In the genomic region with DNA sequence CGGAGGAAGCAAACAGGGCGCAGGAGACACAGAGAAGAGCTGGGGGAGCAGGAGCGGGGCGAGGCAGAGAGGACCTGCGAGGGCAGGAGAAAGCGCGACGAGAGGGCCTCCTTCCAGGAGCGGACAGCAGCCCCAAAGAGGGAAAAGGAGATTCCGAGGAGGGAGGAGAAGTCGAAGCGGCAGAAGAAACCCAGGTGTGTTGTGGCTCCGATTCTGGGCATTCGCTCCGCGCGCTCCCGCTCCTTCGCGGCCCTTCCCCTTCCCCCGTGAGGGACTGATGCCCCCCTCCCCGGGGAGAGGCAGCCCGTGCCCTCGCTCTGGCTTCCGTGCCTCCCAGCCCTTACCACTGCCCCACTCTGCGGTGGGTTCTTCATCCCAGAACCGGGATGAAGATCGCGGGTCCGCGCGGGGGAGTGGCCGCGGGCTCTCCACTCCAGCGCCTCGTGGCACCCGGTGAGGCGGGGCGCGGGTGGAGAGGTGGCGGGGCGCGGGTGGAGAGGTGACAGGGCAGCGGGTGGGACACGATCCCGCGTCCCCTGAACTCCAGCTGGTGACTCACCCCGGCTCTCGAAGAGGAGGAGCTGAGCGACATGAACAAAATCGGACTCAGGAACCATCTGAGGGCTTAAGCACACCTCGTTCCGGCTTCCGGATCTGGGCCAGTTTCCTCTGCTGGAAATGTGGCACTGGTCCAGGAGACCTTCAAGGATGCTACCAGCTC, we compare ENCODE assay signal across 2 cellular contexts.
TF ChIP-seq lines count a peak whose summit lies in the region.

No MANE protein-coding gene starts in this region.

TF ChIP-seq in A549, 52 proteins besides CTCF, POLR2A, EP300 and RAD21:
- TF ChIP-seq FOSL2 (IDR thresholded peaks at IDR 0.05) (no peak), FOSL2 (CRISPR knock-in tag; IDR thresholded peaks at IDR 0.05) (0 out of 2 replicates have a peak, but pooled peaks have one; percentile 8), ZFP36 (IDR thresholded peaks at IDR 0.05; ENCODE audit: borderline replicate concordance, partially characterized antibody) (no peak)
TF ChIP-seq in A549: peak in this region for 1.

TF ChIP-seq in H1, 55 proteins besides CTCF, POLR2A, EP300 and RAD21:
- TF ChIP-seq RBBP5 (IDR thresholded peaks at IDR 0.05; ENCODE audit: borderline replicate concordance, low read depth, low read length) (0 out of 2 replicates have a peak, but pooled peaks have one; percentile 54), KDM4A (IDR thresholded peaks at IDR 0.05; ENCODE audit: low read depth, low read length, severe bottlenecking) (peak; percentile 93), SAP30 (IDR thresholded peaks at IDR 0.05; ENCODE audit: insufficient read depth, insufficient replicate concordance, low read length) (no peak), EZH2 (IDR thresholded peaks at IDR 0.05; ENCODE audit: low read depth, low read length, severe bottlenecking) (peak; percentile 86), SUZ12 (IDR thresholded peaks at IDR 0.05; ENCODE audit: low read length) (peak; percentile 91)
